19 cellular contexts compared by ENCODE assay signal in the genomic region with DNA sequence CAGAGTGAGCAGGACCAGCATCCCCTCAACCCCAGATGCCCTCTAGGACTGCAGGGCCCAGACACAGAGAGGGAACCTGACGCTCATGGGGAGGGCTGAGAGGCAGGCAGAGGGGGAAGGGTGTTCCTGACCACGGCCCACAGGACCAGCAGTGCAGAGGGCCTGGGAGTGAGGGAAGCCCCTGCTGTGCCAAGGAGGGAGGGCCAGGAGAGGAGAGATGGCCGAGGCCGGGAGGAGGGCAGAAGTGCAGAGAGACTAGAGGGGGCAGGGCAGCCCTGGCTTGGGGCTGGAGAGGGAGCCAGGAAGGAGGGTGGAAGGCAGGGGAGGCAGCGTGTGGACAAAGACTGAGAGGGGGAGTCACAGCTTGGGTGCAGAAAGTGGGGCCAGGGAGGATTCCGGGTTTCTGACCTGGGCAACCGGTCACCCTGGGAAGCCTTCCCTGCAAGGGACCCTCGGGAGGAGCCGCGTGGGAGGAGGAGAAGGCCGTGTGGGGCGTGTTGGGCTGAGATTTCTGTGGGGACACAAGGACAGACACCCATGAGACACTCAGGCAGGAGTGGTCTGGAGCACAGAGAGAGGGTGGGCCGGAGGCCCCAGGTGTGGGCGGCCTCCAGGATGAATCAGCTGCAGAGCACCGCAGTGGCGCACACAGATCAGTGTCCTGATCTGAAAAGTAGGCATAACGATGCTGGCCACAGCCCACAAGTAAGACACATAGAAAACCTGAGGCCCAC.
DNase-seq lines count a peak whose midpoint lies in the region; ATAC-seq, FAIRE-seq and TF ChIP-seq lines count a peak whose summit lies in the region.
"Had no signal": no experiment of that assay in that cellular context is flagged by ENCODE, and none has a peak within 500 bp of the region (broad histone marks: within the 10 kb centered on the region; RNA-seq: fewer than 3 reads in every experiment).

No MANE protein-coding gene starts in this region.

- intact Hi-C loops in Right ventricle myocardium inferior (cut with DNase I) (no loop called here), left ventricle myocardium inferior (cut with micrococcal nuclease) (no loop called here), kidney (cut with DNase I) (no loop called here), aorta (cut with DNase I) (no loop called here)

- H3K4me1 Mint-ChIP-seq in osteocyte (ENCODE audit: unreplicated experiment) = no peaks in the 10 kb centered on the region
- H3K4me1 Mint-ChIP-seq: CD14-positive monocyte had no signal

- H3K36me3 Mint-ChIP-seq in osteocyte (ENCODE audit: unreplicated experiment) = no peaks in the 10 kb centered on the region
- H3K36me3 Mint-ChIP-seq: activated CD4-positive, alpha-beta memory T cell treated with anti-CD3 and anti-CD28 coated beads for 36 hours; CD14-positive monocyte; natural killer cell treated with Interleukin-12 subunit alpha and Interleukin-12 subunit beta and Interleukin-15 and Interleukin-18, amount 100 ng/mL, for 72 hours had no signal

- H3K27ac ChIP-seq in left ventricle myocardium inferior (replicated peaks) = no peak overlapping the region
- H3K27ac ChIP-seq in kidney (ENCODE audit: low read depth in 2 of 2, low read length in 2 of 2) = no peak overlapping the region
- no peak overlapping the region for H3K27ac ChIP-seq in aorta (ENCODE audit: low read depth in 1 of 2, low read length in 2 of 2)
- H3K27ac ChIP-seq: A549, HL-60, PC-9 had no signal

- ATAC-seq in Right ventricle myocardium inferior (peak; percentile 43), aorta (ENCODE audit: low FRiP score) (peak; percentile 45), HG03521 (IDR thresholded peaks at IDR 0.05; ENCODE audit: unreplicated experiment) (no peak)
- ATAC-seq: A549 had no signal

- no peak overlapping the region for H3K27ac Mint-ChIP-seq in osteocyte (ENCODE audit: unreplicated experiment)
- H3K27ac Mint-ChIP-seq: activated CD4-positive, alpha-beta memory T cell treated with anti-CD3 and anti-CD28 coated beads for 36 hours; natural killer cell treated with Interleukin-12 subunit alpha and Interleukin-12 subunit beta and Interleukin-15 and Interleukin-18, amount 100 ng/mL, for 72 hours had no signal

- 75 to 77% methylated on average over 17 of the region's 17 CpGs for WGBS in aorta, 2 donors

- no peaks in the 10 kb centered on the region for H3K9me3 ChIP-seq in left ventricle myocardium inferior (replicated peaks)
- H3K9me3 ChIP-seq in kidney (ENCODE audit: control insufficient read depth in 1 of 2, low read length in 2 of 2) = peaks cover 0 to 5% of the 10 kb centered on the region in 2 donors
- no peaks in the 10 kb centered on the region for H3K9me3 ChIP-seq in aorta (ENCODE audit: control insufficient read depth, low read length)

- no peak overlapping the region for H3K4me3 Mint-ChIP-seq in osteocyte (ENCODE audit: unreplicated experiment)
- H3K4me3 Mint-ChIP-seq: activated CD4-positive, alpha-beta memory T cell treated with anti-CD3 and anti-CD28 coated beads for 36 hours; CD14-positive monocyte; natural killer cell treated with Interleukin-12 subunit alpha and Interleukin-12 subunit beta and Interleukin-15 and Interleukin-18, amount 100 ng/mL, for 72 hours had no signal

- H3K4me1 ChIP-seq in left ventricle myocardium inferior (no peaks in the 10 kb centered on the region), kidney (ENCODE audit: control insufficient read depth in 1 of 2, insufficient read depth in 1 of 2, low read depth in 1 of 2, low read length in 2 of 2) (no peaks in the 10 kb centered on the region), aorta (ENCODE audit: control insufficient read depth in 1 of 2, insufficient read depth in 2 of 2, low read length in 2 of 2) (no peaks in the 10 kb centered on the region)
- H3K4me1 ChIP-seq: A549 had no signal

- in situ Hi-C loops in G401 (cut with HindIII; ENCODE audit: low sequenced_read_pairs) = no loop called here

- FAIRE-seq in kidney (lab: Jason Lieb, UNC) = no peak
- FAIRE-seq: A549 had no signal

- H3K9me3 Mint-ChIP-seq in osteocyte (ENCODE audit: unreplicated experiment) = peaks cover 25% of the 10 kb centered on the region

- no peak for TF ChIP-seq CTCF in left ventricle myocardium inferior (IDR thresholded peaks at IDR 0.05; ENCODE audit: borderline replicate concordance)
- no peak for TF ChIP-seq CTCF in kidney (IDR thresholded peaks at IDR 0.05; ENCODE audit: borderline replicate concordance, extremely low read depth, insufficient read depth)
- TF ChIP-seq CTCF in osteocyte (IDR thresholded peaks at IDR 0.05) = no peak

- H3K36me3 ChIP-seq in left ventricle myocardium inferior (no peaks in the 10 kb centered on the region), kidney (ENCODE audit: control insufficient read depth in 1 of 2, insufficient read depth in 2 of 2, low read length in 2 of 2) (no peaks in the 10 kb centered on the region), aorta (ENCODE audit: control insufficient read depth in 1 of 2, insufficient read depth in 2 of 2, low read length in 1 of 2) (no peaks in the 10 kb centered on the region)

- peak; percentile 59 for DNase-seq in Right ventricle myocardium inferior (ENCODE audit: missing footprints)
- no peak for DNase-seq in left ventricle myocardium inferior
- peak; percentile 61 for DNase-seq in kidney
- peak; percentile 83 for DNase-seq in osteocyte (ENCODE audit: extremely low spot score, unreplicated experiment)
- peak in 1 of 2 donors; percentile 72 for DNase-seq in aorta
- no peak for DNase-seq in G401 (ENCODE audit: low spot score)
- no peak for DNase-seq in NCI-H1930 (lab: John Stamatoyannopoulos, UW)
- DNase-seq: activated CD4-positive, alpha-beta memory T cell treated with anti-CD3 and anti-CD28 coated beads for 36 hours; amygdala; KBM-7; NCI-H2107; NCI-H69; PC-9 had no signal

- no peaks in the 10 kb centered on the region for H3K27me3 Mint-ChIP-seq in osteocyte (ENCODE audit: unreplicated experiment)
- H3K27me3 Mint-ChIP-seq: natural killer cell treated with Interleukin-12 subunit alpha and Interleukin-12 subunit beta and Interleukin-15 and Interleukin-18, amount 100 ng/mL, for 72 hours had no signal

- no peak overlapping the region for H3K4me3 ChIP-seq in left ventricle myocardium inferior
- H3K4me3 ChIP-seq in kidney (ENCODE audit: low read length in 2 of 2) = no peak overlapping the region
- H3K4me3 ChIP-seq in aorta (ENCODE audit: low read length in 2 of 2) = no peak overlapping the region
- H3K4me3 ChIP-seq: A549, lung, PC-9 had no signal

- H3K27me3 ChIP-seq in left ventricle myocardium inferior (ENCODE audit: low read depth) (peaks cover 27% of the 10 kb centered on the region), aorta (ENCODE audit: control insufficient read depth in 1 of 2, insufficient read depth in 2 of 2, low read length in 1 of 2) (no peaks in the 10 kb centered on the region)

- H3K9ac ChIP-seq in kidney (ENCODE audit: low read length in 2 of 2) = no peak overlapping the region

Comparison
In these comparisons a context has a peak if more than half of its experiments do, and no peak if none do; other contexts are left out.
1. DNase-seq: peak in Right ventricle myocardium inferior (single experiment), kidney (single experiment) and osteocyte (single experiment); none in left ventricle myocardium inferior (single experiment), G401 (single experiment) and NCI-H1930 (0 of 2).